In genomic region chr7:150524018-150524417, GRCh38 we compare ENCODE assay signal across 24 cellular contexts. TPM values are rescaled to one million over a fixed set of nuclear protein-coding genes. Genes with fewer than 3 reads are reported as not detected.
DNase-seq lines count a peak whose midpoint lies in the region; ATAC-seq and TF ChIP-seq lines count a peak whose summit lies in the region.
"Had no signal": no experiment of that assay in that cellular context is flagged by ENCODE, and none has a peak within 500 bp of the region (broad histone marks: within the 10 kb centered on the region; RNA-seq: fewer than 3 reads in every experiment).

No MANE protein-coding gene starts in this region.

- peak; percentile 43 for ATAC-seq in activated naive CD8-positive, alpha-beta T cell treated with anti-CD3 and anti-CD28 coated beads, Interleukin-2, amount 10 ng/mL, durations not matched to agents 7 days and 5 days (ENCODE audit: low read depth)
- ATAC-seq in stimulated activated naive CD8-positive, alpha-beta T cell treated with anti-CD3 and anti-CD28 coated beads, Interleukin-15, Interleukin-2, amounts not matched to agents 100 U/mL and 50 U/mL, for 24 hours: peak; percentile 77
- no peak for ATAC-seq in HG03025 (IDR thresholded peaks at IDR 0.05; ENCODE audit: low FRiP score, unreplicated experiment)
- ATAC-seq: pancreas had no signal

- POLR2A ChIA-PET in activated naive CD8-positive, alpha-beta T cell treated with anti-CD3 and anti-CD28 coated beads, Interleukin-2, amount 10 ng/mL, durations not matched to agents 7 days and 5 days (lab: Charles Lee): no interaction called here

- no peaks in the 10 kb centered on the region for H3K27me3 ChIP-seq in H7 (ENCODE audit: control insufficient read depth, insufficient read depth, low read length)
- H3K27me3 ChIP-seq: BLaER1 treated with 17β-estradiol and CSF1 and Interleukin-3, amounts not matched to agents 10 nM and 100 nM; SJSA1; suprapubic skin had no signal

- no peaks in the 10 kb centered on the region for H3K27me3 Mint-ChIP-seq in activated naive CD4-positive, alpha-beta T cell treated with anti-CD3 and anti-CD28 coated beads, Interleukin-2, amount 50 U/mL, for 24 hours
- no peaks in the 10 kb centered on the region for H3K27me3 Mint-ChIP-seq in activated naive CD8-positive, alpha-beta T cell treated with anti-CD3 and anti-CD28 coated beads, Interleukin-2, amount 10 ng/mL, durations not matched to agents 7 days and 5 days
- peaks cover 6% of the 10 kb centered on the region for H3K27me3 Mint-ChIP-seq in mesothelial cell of epicardium (ENCODE audit: low read depth)

- no peak overlapping the region for H3K4me3 Mint-ChIP-seq in activated naive CD4-positive, alpha-beta T cell treated with anti-CD3 and anti-CD28 coated beads, Interleukin-2, amount 50 U/mL, for 24 hours
- no peak overlapping the region for H3K4me3 Mint-ChIP-seq in activated naive CD8-positive, alpha-beta T cell treated with anti-CD3 and anti-CD28 coated beads, Interleukin-2, amount 10 ng/mL, durations not matched to agents 7 days and 5 days
- no peak overlapping the region for H3K4me3 Mint-ChIP-seq in mesothelial cell of epicardium
- H3K4me3 Mint-ChIP-seq: neural crest cell had no signal

- peaks cover 48% of the 10 kb centered on the region for H3K36me3 Mint-ChIP-seq in activated naive CD4-positive, alpha-beta T cell treated with anti-CD3 and anti-CD28 coated beads, Interleukin-2, amount 50 U/mL, for 24 hours
- peaks cover 74% of the 10 kb centered on the region for H3K36me3 Mint-ChIP-seq in activated naive CD8-positive, alpha-beta T cell treated with anti-CD3 and anti-CD28 coated beads, Interleukin-2, amount 10 ng/mL, durations not matched to agents 7 days and 5 days
- H3K36me3 Mint-ChIP-seq in mesothelial cell of epicardium: no peaks in the 10 kb centered on the region

- peaks cover 72% of the 10 kb centered on the region for H3K4me1 Mint-ChIP-seq in activated naive CD4-positive, alpha-beta T cell treated with anti-CD3 and anti-CD28 coated beads, Interleukin-2, amount 50 U/mL, for 24 hours
- peaks cover 32% of the 10 kb centered on the region for H3K4me1 Mint-ChIP-seq in activated naive CD8-positive, alpha-beta T cell treated with anti-CD3 and anti-CD28 coated beads, Interleukin-2, amount 10 ng/mL, durations not matched to agents 7 days and 5 days
- no peaks in the 10 kb centered on the region for H3K4me1 Mint-ChIP-seq in mesothelial cell of epicardium
- H3K4me1 Mint-ChIP-seq: neural crest cell had no signal

- H3K4me3 ChIP-seq in H7 (ENCODE audit: insufficient read depth, low read depth, low read length): no peak overlapping the region
- H3K4me3 ChIP-seq: BLaER1 treated with 17β-estradiol and CSF1 and Interleukin-3, amounts not matched to agents 10 nM and 100 nM; pancreas; SJSA1; suprapubic skin had no signal

- peak overlapping the region; percentile 99 for H3K27ac Mint-ChIP-seq in activated naive CD4-positive, alpha-beta T cell treated with anti-CD3 and anti-CD28 coated beads, Interleukin-2, amount 50 U/mL, for 24 hours
- H3K27ac Mint-ChIP-seq in activated naive CD8-positive, alpha-beta T cell treated with anti-CD3 and anti-CD28 coated beads, Interleukin-2, amount 10 ng/mL, durations not matched to agents 7 days and 5 days: no peak overlapping the region
- H3K27ac Mint-ChIP-seq in mesothelial cell of epicardium: no peak overlapping the region

- no peak for DNase-seq in activated naive CD4-positive, alpha-beta T cell treated with Interleukin-2 at 50 U/mL for 16 hours
- DNase-seq in H7: peak; percentile 25
- DNase-seq in activated naive CD8-positive, alpha-beta T cell treated with anti-CD3 and anti-CD28 coated beads, Interleukin-2, amount 10 ng/mL, durations not matched to agents 7 days and 5 days: no peak
- DNase-seq in stimulated activated naive CD8-positive, alpha-beta T cell treated with anti-CD3 and anti-CD28 coated beads, Interleukin-15, Interleukin-2, amounts not matched to agents 100 U/mL and 50 U/mL, for 24 hours: peak; percentile 40
- no peak for DNase-seq in mesothelial cell of epicardium (ENCODE audit: low spot score in 2 of 2, unreplicated experiment in 2 of 2)
- DNase-seq: activated CD4-positive, alpha-beta T cell treated with anti-CD3 and anti-CD28 coated beads for 1 hour; activated CD8-positive, alpha-beta memory T cell treated with anti-CD3 and anti-CD28 coated beads, Interleukin-2, amount 50 U/mL, for 48 hours; activated gamma-delta T cell; anterior cingulate cortex; effector memory CD4-positive, alpha-beta T cell; erythroblast; glutamatergic neuron; NCI-H146; NCI-H2107; NCI-H446; pancreas; RPMI8226; stimulated activated CD4-positive, alpha-beta T cell treated with anti-CD3 and anti-CD28 coated beads, Interleukin-4, amount 100 ng/mL, for 1 hour had no signal

- H3K9me3 Mint-ChIP-seq in activated naive CD4-positive, alpha-beta T cell treated with anti-CD3 and anti-CD28 coated beads, Interleukin-2, amount 50 U/mL, for 24 hours: peaks cover 29% of the 10 kb centered on the region
- H3K9me3 Mint-ChIP-seq in activated naive CD8-positive, alpha-beta T cell treated with anti-CD3 and anti-CD28 coated beads, Interleukin-2, amount 10 ng/mL, durations not matched to agents 7 days and 5 days: peaks cover 21% of the 10 kb centered on the region
- H3K9me3 Mint-ChIP-seq in mesothelial cell of epicardium: peaks cover 19% of the 10 kb centered on the region

- H3K36me3 ChIP-seq in H7 (replicated peaks; ENCODE audit: control insufficient read depth, insufficient read depth, low read length): no peaks in the 10 kb centered on the region
- H3K36me3 ChIP-seq: pancreas, SJSA1 had no signal

- no peak for TF ChIP-seq CTCF in mesothelial cell of epicardium (IDR thresholded peaks at IDR 0.05; ENCODE audit: unreplicated experiment)

RNA-seq across cellular contexts. Expression of gene GIMAP7, which starts 9.3 kb away (rescaled TPM):
- not detected in 2 replicates for total RNA-seq in H7 (2014; rRNA removed; shearing (Covaris generic))
- total RNA-seq in activated naive CD8-positive, alpha-beta T cell treated with anti-CD3 and anti-CD28 coated beads, Interleukin-2, amount 10 ng/mL, durations not matched to agents 7 days and 5 days: 100 to 1,000 TPM; 203 to 212 TPM
- not detected in 3 replicates for total RNA-seq in mesothelial cell of epicardium
- total RNA-seq: neural crest cell, SJSA1 had no signal

RNA-seq across cellular contexts. Expression of gene GIMAP4, which starts 43.2 kb away (rescaled TPM):
- total RNA-seq in H7 (2014; rRNA removed; shearing (Covaris generic)): not detected in 2 replicates
- 100 to 1,000 TPM; 285 to 288 TPM for total RNA-seq in activated naive CD8-positive, alpha-beta T cell treated with anti-CD3 and anti-CD28 coated beads, Interleukin-2, amount 10 ng/mL, durations not matched to agents 7 days and 5 days
- not detected in 3 replicates for total RNA-seq in mesothelial cell of epicardium
- total RNA-seq: neural crest cell, SJSA1 had no signal

Comparison
In these comparisons a context has a peak if more than half of its experiments do, and no peak if none do; other contexts are left out.
1. DNase-seq: peak in H7 (single experiment) and stimulated activated naive CD8-positive, alpha-beta T cell treated with anti-CD3 and anti-CD28 coated beads, Interleukin-15, Interleukin-2, amounts not matched to agents 100 U/mL and 50 U/mL, for 24 hours (single experiment); none in activated naive CD4-positive, alpha-beta T cell treated with Interleukin-2 at 50 U/mL for 16 hours (single experiment), activated naive CD8-positive, alpha-beta T cell treated with anti-CD3 and anti-CD28 coated beads, Interleukin-2, amount 10 ng/mL, durations not matched to agents 7 days and 5 days (single experiment) and mesothelial cell of epicardium (0 of 2).
2. RNA of gene GIMAP7, which starts 9.3 kb away (total RNA-seq): 203 to 212 TPM in activated naive CD8-positive, alpha-beta T cell treated with anti-CD3 and anti-CD28 coated beads, Interleukin-2, amount 10 ng/mL, durations not matched to agents 7 days and 5 days; not detected in H7 and not detected in mesothelial cell of epicardium; every median in the first group is over 100 times any median in the second.
3. RNA of gene GIMAP4, which starts 43.2 kb away (total RNA-seq): 285 to 288 TPM in activated naive CD8-positive, alpha-beta T cell treated with anti-CD3 and anti-CD28 coated beads, Interleukin-2, amount 10 ng/mL, durations not matched to agents 7 days and 5 days; not detected in H7 and not detected in mesothelial cell of epicardium; every median in the first group is over 100 times any median in the second.